21 cellular contexts compared by ENCODE assay signal in the genomic region with DNA sequence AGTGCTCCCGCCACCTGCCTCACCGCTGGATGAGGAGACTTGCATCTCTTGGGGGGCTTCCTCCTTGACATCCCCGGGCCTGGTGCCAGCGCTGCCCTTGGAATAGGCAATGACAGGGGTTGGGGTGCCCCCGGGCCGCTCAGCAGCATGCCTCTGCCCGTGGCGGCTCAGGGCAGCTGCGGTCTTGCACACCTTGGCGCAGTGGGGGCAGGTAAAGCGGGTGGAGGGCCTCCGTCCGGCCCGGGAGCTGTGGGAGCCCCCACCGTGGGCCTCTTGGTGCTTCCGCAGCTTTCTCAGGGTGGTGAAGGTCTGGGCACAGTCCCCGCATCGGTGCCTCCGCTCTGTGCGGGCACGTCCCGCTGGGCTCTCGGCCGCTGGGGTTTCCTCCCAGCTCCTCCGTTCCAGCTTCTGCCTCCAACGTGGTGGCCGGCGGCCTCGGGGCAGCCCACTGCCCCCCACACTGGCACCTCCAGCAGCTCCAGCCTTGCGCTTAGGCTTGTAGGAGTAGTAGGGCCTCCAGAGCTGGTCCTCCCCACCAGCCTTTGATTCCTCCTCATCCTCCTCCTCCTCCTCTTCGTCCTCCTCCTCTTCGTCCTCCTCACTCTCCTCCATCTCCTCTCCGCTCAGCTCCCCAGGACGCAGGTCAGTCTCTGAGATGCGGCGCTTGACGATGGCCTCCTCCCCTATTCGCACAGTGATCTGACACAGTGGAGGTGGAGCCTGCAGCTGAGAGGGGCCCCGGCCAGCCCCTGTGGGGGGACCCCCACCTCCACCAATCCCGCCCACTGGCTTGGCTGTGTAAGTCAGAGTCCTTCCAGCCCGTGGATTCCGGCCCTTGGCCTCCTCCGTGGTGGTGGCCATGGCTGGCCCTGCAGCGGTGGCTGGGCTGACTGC. TPM values are rescaled to one million over a fixed set of nuclear protein-coding genes. Genes with fewer than 3 reads are reported as not detected.
"Had no signal": no experiment of that assay in that cellular context is flagged by ENCODE, and none has a peak within 500 bp of the region (broad histone marks: within the 10 kb centered on the region; RNA-seq: fewer than 3 reads in every experiment).

No MANE protein-coding gene starts in this region.

- H3K9me3 ChIP-seq: esophagus muscularis mucosa, mucosa of descending colon, SK-N-SH, suprapubic skin had no signal

- H3K4me3 ChIP-seq: dorsolateral prefrontal cortex, esophagus muscularis mucosa, hepatocyte, mucosa of descending colon, suprapubic skin had no signal

- DNase-seq: activated CD4-positive, alpha-beta T cell treated with anti-CD3 and anti-CD28 coated beads for 1 hour; activated CD4-positive, alpha-beta T cell treated with anti-CD3 and anti-CD28 coated beads, Interleukin-2, amount 50 U/mL, for 4 hours; activated naive CD4-positive, alpha-beta T cell treated with Interleukin-2 at 50 U/mL for 16 hours; activated T-cell treated with anti-CD3 and anti-CD28 coated beads for 4 hours; anterior cingulate cortex; dorsolateral prefrontal cortex; left ventricle myocardium superior; naive thymus-derived CD4-positive, alpha-beta T cell; SK-N-SH; stimulated activated CD4-positive, alpha-beta T cell treated with anti-CD3 and anti-CD28 coated beads, Interleukin-2, amount 100 ng/mL, for 48 hours; stimulated activated naive CD4-positive, alpha-beta T cell; T-cell; T1000; trophoblast cell had no signal

- H3K27me3 Mint-ChIP-seq: memory B cell; naive thymus-derived CD4-positive, alpha-beta T cell; T-cell had no signal

- H3K27me3 ChIP-seq: dorsolateral prefrontal cortex, esophagus muscularis mucosa, hepatocyte, suprapubic skin had no signal

- ATAC-seq: left ventricle myocardium superior; mucosa of descending colon; naive thymus-derived CD4-positive, alpha-beta T cell had no signal

- H3K9me3 Mint-ChIP-seq: memory B cell, T-cell had no signal

- H3K27ac ChIP-seq: hepatocyte had no signal

- H3K27ac Mint-ChIP-seq: memory B cell; naive thymus-derived CD4-positive, alpha-beta T cell; T-cell had no signal

- H3K4me3 Mint-ChIP-seq: memory B cell; naive thymus-derived CD4-positive, alpha-beta T cell; T-cell had no signal

RNA-seq across cellular contexts. Expression of a gene that starts 18.5 kb away (rescaled TPM):
- total RNA-seq: bronchial epithelial cell, esophagus muscularis mucosa, hepatocyte, left ventricle myocardium superior, mucosa of descending colon, renal cortical epithelial cell, suprapubic skin, T-cell had no signal
